In the genomic region with DNA sequence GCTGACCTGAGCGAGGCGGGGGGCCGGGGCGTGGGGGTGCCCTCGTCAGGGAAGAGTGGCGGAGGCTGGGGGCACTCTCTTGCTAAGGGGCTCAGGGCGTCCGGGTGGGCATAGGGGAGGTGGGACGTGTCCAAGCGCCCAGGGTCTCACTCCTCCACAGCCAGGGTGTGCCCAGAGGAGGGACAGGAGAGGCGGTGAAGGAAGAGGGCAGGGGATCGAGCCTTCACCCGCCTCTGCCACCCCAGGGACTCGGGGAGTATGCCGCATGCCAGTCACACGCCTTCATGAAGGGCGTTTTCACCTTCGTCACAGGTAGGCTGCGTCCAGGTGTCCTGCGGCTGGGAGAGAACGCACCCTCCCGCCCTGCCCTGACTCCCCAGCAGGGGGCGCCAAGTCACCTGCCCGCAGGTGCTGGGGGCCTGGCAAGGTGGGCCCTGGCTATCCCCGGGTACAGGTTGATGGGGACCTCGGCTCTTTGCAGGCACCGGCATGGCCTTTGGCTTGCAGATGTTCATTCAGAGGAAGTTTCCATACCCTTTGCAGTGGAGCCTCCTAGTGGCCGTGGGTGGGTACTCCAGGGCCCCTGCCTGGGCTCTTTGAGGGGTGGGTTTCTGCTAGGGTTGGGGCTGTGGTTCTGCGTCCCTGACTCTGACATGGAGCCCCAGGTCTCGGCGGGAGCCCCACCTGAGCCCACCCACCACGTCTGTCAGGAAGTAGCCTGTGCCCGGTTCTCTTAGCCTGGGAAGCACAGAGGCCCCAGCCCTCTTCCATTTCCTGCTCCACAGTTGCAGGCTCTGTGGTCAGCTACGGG, we compare ENCODE assay signal across 1 cellular context.
TF ChIP-seq lines count a peak whose summit lies in the region.

No MANE protein-coding gene starts in this region.

TF ChIP-seq in HepG2, 621 proteins besides CTCF, POLR2A, EP300 and RAD21 (continued from another document and continues in another):
- TF ChIP-seq HMGA1 (CRISPR knock-in tag; conservative IDR thresholded peaks at IDR 0.05) (no peak), CAMTA2 (CRISPR knock-in tag; IDR thresholded peaks at IDR 0.05; ENCODE audit: borderline replicate concordance) (0 out of 2 replicates have a peak, but pooled peaks have one; percentile 72), STAG1 (CRISPR knock-in tag; IDR thresholded peaks at IDR 0.05) (peak; percentile 55), SMAD1 (CRISPR knock-in tag; IDR thresholded peaks at IDR 0.05; ENCODE audit: borderline replicate concordance, low read depth) (no peak; the same call in 1 of the 2 replicates), ZNF7 (CRISPR knock-in tag; IDR thresholded peaks at IDR 0.05) (no peak), ZNF557 (CRISPR knock-in tag; IDR thresholded peaks at IDR 0.05) (no peak), ZSCAN29 (CRISPR knock-in tag; conservative IDR thresholded peaks at IDR 0.05) (peak; percentile 62; the same call in 1 of the 2 replicates), PHF5A (CRISPR knock-in tag; IDR thresholded peaks at IDR 0.05; ENCODE audit: low read depth, unreplicated experiment) (no peak), MBNL3 (CRISPR knock-in tag; conservative IDR thresholded peaks at IDR 0.05) (no peak), ZNF333 (CRISPR knock-in tag; IDR thresholded peaks at IDR 0.05; ENCODE audit: borderline replicate concordance) (no peak; the same call in 1 of the 2 replicates), ZNF713 (CRISPR knock-in tag; IDR thresholded peaks at IDR 0.05) (no peak), PRMT3 (CRISPR knock-in tag; IDR thresholded peaks at IDR 0.05; ENCODE audit: borderline replicate concordance, low read depth) (no peak), ZBTB39 (CRISPR knock-in tag; IDR thresholded peaks at IDR 0.05) (peak; percentile 67; the same call in 1 of the 2 replicates), NFE2L1 (CRISPR knock-in tag; IDR thresholded peaks at IDR 0.05; ENCODE audit: borderline replicate concordance) (0 out of 2 replicates have a peak, but pooled peaks have one; percentile 25), ZNF704 (CRISPR knock-in tag; IDR thresholded peaks at IDR 0.05; ENCODE audit: borderline replicate concordance) (no peak), KLF11 (CRISPR knock-in tag; IDR thresholded peaks at IDR 0.05) (no peak), ZNF597 (CRISPR knock-in tag; IDR thresholded peaks at IDR 0.05) (no peak), SMYD3 (CRISPR knock-in tag; IDR thresholded peaks at IDR 0.05) (no peak), ZNF260 (CRISPR knock-in tag; IDR thresholded peaks at IDR 0.05; ENCODE audit: borderline replicate concordance, low read depth) (no peak), KAT2B (IDR thresholded peaks at IDR 0.05; ENCODE audit: borderline replicate concordance, low read depth, low read length) (no peak), ZNF510 (CRISPR knock-in tag; IDR thresholded peaks at IDR 0.05; ENCODE audit: low read depth) (no peak), ZNF101 (CRISPR knock-in tag; IDR thresholded peaks at IDR 0.05; ENCODE audit: borderline replicate concordance, low read depth) (no peak), ZNF850 (CRISPR knock-in tag; conservative IDR thresholded peaks at IDR 0.05) (no peak)
- TF ChIP-seq, protein P1, sequence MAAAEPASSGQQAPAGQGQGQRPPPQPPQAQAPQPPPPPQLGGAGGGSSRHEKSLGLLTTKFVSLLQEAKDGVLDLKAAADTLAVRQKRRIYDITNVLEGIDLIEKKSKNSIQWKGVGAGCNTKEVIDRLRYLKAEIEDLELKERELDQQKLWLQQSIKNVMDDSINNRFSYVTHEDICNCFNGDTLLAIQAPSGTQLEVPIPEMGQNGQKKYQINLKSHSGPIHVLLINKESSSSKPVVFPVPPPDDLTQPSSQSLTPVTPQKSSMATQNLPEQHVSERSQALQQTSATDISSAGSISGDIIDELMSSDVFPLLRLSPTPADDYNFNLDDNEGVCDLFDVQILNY (CRISPR knock-in tag; conservative IDR thresholded peaks at IDR 0.05): no peak
- TF ChIP-seq, protein P2, sequence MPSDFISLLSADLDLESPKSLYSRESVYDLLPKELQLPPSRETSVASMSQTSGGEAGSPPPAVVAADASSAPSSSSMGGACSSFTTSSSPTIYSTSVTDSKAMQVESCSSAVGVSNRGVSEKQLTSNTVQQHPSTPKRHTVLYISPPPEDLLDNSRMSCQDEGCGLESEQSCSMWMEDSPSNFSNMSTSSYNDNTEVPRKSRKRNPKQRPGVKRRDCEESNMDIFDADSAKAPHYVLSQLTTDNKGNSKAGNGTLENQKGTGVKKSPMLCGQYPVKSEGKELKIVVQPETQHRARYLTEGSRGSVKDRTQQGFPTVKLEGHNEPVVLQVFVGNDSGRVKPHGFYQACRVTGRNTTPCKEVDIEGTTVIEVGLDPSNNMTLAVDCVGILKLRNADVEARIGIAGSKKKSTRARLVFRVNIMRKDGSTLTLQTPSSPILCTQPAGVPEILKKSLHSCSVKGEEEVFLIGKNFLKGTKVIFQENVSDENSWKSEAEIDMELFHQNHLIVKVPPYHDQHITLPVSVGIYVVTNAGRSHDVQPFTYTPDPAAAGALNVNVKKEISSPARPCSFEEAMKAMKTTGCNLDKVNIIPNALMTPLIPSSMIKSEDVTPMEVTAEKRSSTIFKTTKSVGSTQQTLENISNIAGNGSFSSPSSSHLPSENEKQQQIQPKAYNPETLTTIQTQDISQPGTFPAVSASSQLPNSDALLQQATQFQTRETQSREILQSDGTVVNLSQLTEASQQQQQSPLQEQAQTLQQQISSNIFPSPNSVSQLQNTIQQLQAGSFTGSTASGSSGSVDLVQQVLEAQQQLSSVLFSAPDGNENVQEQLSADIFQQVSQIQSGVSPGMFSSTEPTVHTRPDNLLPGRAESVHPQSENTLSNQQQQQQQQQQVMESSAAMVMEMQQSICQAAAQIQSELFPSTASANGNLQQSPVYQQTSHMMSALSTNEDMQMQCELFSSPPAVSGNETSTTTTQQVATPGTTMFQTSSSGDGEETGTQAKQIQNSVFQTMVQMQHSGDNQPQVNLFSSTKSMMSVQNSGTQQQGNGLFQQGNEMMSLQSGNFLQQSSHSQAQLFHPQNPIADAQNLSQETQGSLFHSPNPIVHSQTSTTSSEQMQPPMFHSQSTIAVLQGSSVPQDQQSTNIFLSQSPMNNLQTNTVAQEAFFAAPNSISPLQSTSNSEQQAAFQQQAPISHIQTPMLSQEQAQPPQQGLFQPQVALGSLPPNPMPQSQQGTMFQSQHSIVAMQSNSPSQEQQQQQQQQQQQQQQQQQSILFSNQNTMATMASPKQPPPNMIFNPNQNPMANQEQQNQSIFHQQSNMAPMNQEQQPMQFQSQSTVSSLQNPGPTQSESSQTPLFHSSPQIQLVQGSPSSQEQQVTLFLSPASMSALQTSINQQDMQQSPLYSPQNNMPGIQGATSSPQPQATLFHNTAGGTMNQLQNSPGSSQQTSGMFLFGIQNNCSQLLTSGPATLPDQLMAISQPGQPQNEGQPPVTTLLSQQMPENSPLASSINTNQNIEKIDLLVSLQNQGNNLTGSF (CRISPR knock-in tag; IDR thresholded peaks at IDR 0.05): no peak; the same call in 1 of the 2 replicates
- TF ChIP-seq, protein P3, sequence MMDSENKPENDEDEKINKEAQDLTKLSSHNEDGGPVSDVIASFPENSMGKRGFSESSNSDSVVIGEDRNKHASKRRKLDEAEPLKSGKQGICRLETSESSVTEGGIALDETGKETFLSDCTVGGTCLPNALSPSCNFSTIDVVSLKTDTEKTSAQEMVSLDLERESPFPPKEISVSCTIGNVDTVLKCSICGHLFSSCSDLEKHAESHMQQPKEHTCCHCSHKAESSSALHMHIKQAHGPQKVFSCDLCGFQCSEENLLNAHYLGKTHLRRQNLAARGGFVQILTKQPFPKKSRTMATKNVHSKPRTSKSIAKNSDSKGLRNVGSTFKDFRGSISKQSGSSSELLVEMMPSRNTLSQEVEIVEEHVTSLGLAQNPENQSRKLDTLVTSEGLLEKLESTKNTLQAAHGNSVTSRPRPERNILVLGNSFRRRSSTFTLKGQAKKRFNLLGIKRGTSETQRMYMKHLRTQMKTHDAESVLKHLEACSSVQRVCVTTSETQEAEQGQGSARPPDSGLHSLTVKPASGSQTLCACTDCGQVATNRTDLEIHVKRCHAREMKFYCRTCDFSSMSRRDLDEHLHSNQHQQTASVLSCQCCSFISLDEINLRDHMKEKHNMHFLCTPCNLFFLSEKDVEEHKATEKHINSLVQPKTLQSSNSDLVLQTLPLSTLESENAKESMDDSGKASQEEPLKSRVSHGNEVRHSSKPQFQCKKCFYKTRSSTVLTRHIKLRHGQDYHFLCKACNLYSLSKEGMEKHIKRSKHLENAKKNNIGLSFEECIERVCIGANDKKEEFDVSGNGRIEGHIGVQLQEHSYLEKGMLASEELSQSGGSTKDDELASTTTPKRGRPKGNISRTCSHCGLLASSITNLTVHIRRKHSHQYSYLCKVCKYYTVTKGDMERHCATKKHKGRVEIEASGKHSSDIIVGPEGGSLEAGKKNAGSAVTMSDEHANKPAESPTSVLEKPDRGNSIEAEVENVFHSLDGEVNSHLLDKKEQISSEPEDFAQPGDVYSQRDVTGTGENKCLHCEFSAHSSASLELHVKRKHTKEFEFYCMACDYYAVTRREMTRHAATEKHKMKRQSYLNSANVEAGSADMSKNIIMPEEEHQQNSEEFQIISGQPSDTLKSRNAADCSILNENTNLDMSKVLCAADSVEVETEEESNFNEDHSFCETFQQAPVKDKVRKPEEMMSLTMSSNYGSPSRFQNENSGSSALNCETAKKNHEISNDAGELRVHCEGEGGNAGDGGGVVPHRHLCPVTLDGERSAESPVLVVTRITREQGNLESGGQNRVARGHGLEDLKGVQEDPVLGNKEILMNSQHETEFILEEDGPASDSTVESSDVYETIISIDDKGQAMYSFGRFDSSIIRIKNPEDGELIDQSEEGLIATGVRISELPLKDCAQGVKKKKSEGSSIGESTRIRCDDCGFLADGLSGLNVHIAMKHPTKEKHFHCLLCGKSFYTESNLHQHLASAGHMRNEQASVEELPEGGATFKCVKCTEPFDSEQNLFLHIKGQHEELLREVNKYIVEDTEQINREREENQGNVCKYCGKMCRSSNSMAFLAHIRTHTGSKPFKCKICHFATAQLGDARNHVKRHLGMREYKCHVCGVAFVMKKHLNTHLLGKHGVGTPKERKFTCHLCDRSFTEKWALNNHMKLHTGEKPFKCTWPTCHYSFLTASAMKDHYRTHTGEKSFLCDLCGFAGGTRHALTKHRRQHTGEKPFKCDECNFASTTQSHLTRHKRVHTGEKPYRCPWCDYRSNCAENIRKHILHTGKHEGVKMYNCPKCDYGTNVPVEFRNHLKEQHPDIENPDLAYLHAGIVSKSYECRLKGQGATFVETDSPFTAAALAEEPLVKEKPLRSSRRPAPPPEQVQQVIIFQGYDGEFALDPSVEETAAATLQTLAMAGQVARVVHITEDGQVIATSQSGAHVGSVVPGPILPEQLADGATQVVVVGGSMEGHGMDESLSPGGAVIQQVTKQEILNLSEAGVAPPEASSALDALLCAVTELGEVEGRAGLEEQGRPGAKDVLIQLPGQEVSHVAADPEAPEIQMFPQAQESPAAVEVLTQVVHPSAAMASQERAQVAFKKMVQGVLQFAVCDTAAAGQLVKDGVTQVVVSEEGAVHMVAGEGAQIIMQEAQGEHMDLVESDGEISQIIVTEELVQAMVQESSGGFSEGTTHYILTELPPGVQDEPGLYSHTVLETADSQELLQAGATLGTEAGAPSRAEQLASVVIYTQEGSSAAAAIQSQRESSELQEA (CRISPR knock-in tag; IDR thresholded peaks at IDR 0.05; ENCODE audit: not compliant biosample characterization): peak; percentile 82
- TF ChIP-seq, protein P4, sequence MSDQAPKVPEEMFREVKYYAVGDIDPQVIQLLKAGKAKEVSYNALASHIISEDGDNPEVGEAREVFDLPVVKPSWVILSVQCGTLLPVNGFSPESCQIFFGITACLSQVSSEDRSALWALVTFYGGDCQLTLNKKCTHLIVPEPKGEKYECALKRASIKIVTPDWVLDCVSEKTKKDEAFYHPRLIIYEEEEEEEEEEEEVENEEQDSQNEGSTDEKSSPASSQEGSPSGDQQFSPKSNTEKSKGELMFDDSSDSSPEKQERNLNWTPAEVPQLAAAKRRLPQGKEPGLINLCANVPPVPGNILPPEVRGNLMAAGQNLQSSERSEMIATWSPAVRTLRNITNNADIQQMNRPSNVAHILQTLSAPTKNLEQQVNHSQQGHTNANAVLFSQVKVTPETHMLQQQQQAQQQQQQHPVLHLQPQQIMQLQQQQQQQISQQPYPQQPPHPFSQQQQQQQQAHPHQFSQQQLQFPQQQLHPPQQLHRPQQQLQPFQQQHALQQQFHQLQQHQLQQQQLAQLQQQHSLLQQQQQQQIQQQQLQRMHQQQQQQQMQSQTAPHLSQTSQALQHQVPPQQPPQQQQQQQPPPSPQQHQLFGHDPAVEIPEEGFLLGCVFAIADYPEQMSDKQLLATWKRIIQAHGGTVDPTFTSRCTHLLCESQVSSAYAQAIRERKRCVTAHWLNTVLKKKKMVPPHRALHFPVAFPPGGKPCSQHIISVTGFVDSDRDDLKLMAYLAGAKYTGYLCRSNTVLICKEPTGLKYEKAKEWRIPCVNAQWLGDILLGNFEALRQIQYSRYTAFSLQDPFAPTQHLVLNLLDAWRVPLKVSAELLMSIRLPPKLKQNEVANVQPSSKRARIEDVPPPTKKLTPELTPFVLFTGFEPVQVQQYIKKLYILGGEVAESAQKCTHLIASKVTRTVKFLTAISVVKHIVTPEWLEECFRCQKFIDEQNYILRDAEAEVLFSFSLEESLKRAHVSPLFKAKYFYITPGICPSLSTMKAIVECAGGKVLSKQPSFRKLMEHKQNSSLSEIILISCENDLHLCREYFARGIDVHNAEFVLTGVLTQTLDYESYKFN (CRISPR knock-in tag; conservative IDR thresholded peaks at IDR 0.05): no peak
